ENCODE assay signal across 14 cellular contexts in genomic region chr2:56248965-56249742, GRCh38.
"Had no signal": no experiment of that assay in that cellular context is flagged by ENCODE, and none has a peak within 500 bp of the region (broad histone marks: within the 10 kb centered on the region; RNA-seq: fewer than 3 reads in every experiment).

No MANE protein-coding gene starts in this region.

- H3K4me1 Mint-ChIP-seq: neural progenitor cell had no signal

- H3K27me3 ChIP-seq: brain microvascular endothelial cell, neural progenitor cell, pancreas had no signal

- H3K4me3 ChIP-seq: neural progenitor cell, pancreas, smooth muscle cell had no signal

- H3K36me3 ChIP-seq: brain microvascular endothelial cell, neural progenitor cell, pancreas had no signal

- H3K27ac Mint-ChIP-seq: activated naive CD4-positive, alpha-beta T cell treated with anti-CD3 and anti-CD28 coated beads, Interleukin-2, amount 50 U/mL, for 72 hours; neural progenitor cell had no signal

- ATAC-seq: activated naive CD4-positive, alpha-beta T cell treated with anti-CD3 and anti-CD28 coated beads, Interleukin-2, amount 50 U/mL, for 72 hours; esophagus mucosa; pancreas had no signal

- H3K27ac ChIP-seq: brain microvascular endothelial cell, neural progenitor cell, pancreas had no signal

- H3K9me3 Mint-ChIP-seq: neural progenitor cell had no signal

- H3K36me3 Mint-ChIP-seq: activated naive CD4-positive, alpha-beta T cell treated with anti-CD3 and anti-CD28 coated beads, Interleukin-2, amount 50 U/mL, for 72 hours; neural progenitor cell had no signal

- H3K4me1 ChIP-seq: neural progenitor cell, pancreas had no signal

- H3K4me3 Mint-ChIP-seq: neural progenitor cell had no signal

- DNase-seq: activated CD4-positive, alpha-beta T cell treated with anti-CD3 and anti-CD28 coated beads, Interleukin-2, amount 50 U/mL, for 1 hour; activated CD4-positive, CD25-positive, alpha-beta regulatory T cell; activated T-cell treated with anti-CD3 and anti-CD28 coated beads for 4 hours; brain microvascular endothelial cell; foreskin melanocyte; midbrain; pancreas; stimulated activated naive CD4-positive, alpha-beta T cell; T-helper 2 cell; trophoblast cell had no signal

- H3K9me3 ChIP-seq: pancreas had no signal
